Comparison of ENCODE assay signal across 8 cellular contexts in genomic region chr2:26369664-26370063, GRCh38. TPM values are rescaled to one million over a fixed set of nuclear protein-coding genes. Genes with fewer than 3 reads are reported as not detected.
"Had no signal": no experiment of that assay in that cellular context is flagged by ENCODE, and none has a peak within 500 bp of the region (broad histone marks: within the 10 kb centered on the region; RNA-seq: fewer than 3 reads in every experiment).

No MANE protein-coding gene starts in this region.

RNA-seq across cellular contexts. Expression of gene ADGRF3, which starts 23.1 kb away (rescaled TPM):
- total RNA-seq: bronchial epithelial cell, dermis blood vessel endothelial cell, esophagus muscularis mucosa, gastrocnemius medialis had no signal
- polyA plus RNA-seq: foreskin keratinocyte had no signal

RNA-seq across cellular contexts. Expression of gene DRC1, which starts 32.1 kb away (rescaled TPM):
- total RNA-seq: activated CD4-positive, alpha-beta memory T cell treated with anti-CD3 and anti-CD28 coated beads, Interleukin-2, amount 10 ng/mL, durations not matched to agents 7 days and 5 days; activated CD4-positive, alpha-beta T cell treated with anti-CD3 and anti-CD28 coated beads, Interleukin-2, amount 10 ng/mL, durations not matched to agents 7 days and 5 days; bronchial epithelial cell; foreskin keratinocyte; gastrocnemius medialis; T-helper 1 cell treated with Interleukin-12 subunit alpha and Interleukin-12 subunit beta and Interleukin-4 antibody, amounts not matched to agents 30 ng/mL and 1 ng/mL, for 36 hours had no signal
- polyA plus RNA-seq: foreskin keratinocyte had no signal
